12 cellular contexts compared by ENCODE assay signal in genomic region chr2:72981516-72981915, GRCh38.
"Had no signal": no experiment of that assay in that cellular context is flagged by ENCODE, and none has a peak within 500 bp of the region (broad histone marks: within the 10 kb centered on the region; RNA-seq: fewer than 3 reads in every experiment).

No MANE protein-coding gene starts in this region.

- H3K27me3 ChIP-seq: sigmoid colon, testis had no signal

- H3K4me3 ChIP-seq: sigmoid colon, testis had no signal

- H3K27ac ChIP-seq: sigmoid colon, testis had no signal

- H3K4me1 ChIP-seq: sigmoid colon had no signal

- DNase-seq: activated CD4-positive, alpha-beta T cell treated with anti-CD3 and anti-CD28 coated beads, Interleukin-2, amount 50 U/mL, for 48 hours; activated CD4-positive, CD25-positive, alpha-beta regulatory T cell treated with anti-CD3 and anti-CD28 coated beads, Interleukin-2, amount 50 U/mL, for 72 hours; activated CD8-positive, alpha-beta memory T cell treated with anti-CD3 and anti-CD28 coated beads, Interleukin-2, amount 10 ng/mL, durations not matched to agents 7 days and 5 days; activated effector memory CD4-positive, alpha-beta T cell treated with Interleukin-2 at 50 U/mL for 16 hours; activated T-cell treated with anti-CD3 and anti-CD28 coated beads, Interleukin-2, amount 50 U/mL, for 24 hours; central memory CD4-positive, alpha-beta T cell; hypothalamus; sigmoid colon; stimulated activated CD4-positive, alpha-beta T cell treated with anti-CD3 and anti-CD28 coated beads, Interleukin-4, amount 100 ng/mL, for 1 hour; stimulated activated naive CD8-positive, alpha-beta T cell treated with anti-CD3 and anti-CD28 coated beads, Interleukin-15, amount 100 ng/mL, for 72 hours; T-helper 9 cell; testis had no signal

- ATAC-seq: activated CD8-positive, alpha-beta memory T cell treated with anti-CD3 and anti-CD28 coated beads, Interleukin-2, amount 10 ng/mL, durations not matched to agents 7 days and 5 days; stimulated activated naive CD8-positive, alpha-beta T cell treated with anti-CD3 and anti-CD28 coated beads, Interleukin-15, amount 100 ng/mL, for 72 hours had no signal

- H3K9me3 ChIP-seq: sigmoid colon, testis had no signal
